In genomic region chr13:58032676-58033440, GRCh38 we compare ENCODE assay signal across 24 cellular contexts.
"Had no signal": no experiment of that assay in that cellular context is flagged by ENCODE, and none has a peak within 500 bp of the region (broad histone marks: within the 10 kb centered on the region; RNA-seq: fewer than 3 reads in every experiment).

No MANE protein-coding gene starts in this region.

- H3K4me3 ChIP-seq: cardiac muscle cell, PC-9 had no signal

- H3K27ac ChIP-seq: brain microvascular endothelial cell, cardiac muscle cell, PC-9 had no signal

- H3K27me3 ChIP-seq: brain microvascular endothelial cell, cardiac muscle cell had no signal

- DNase-seq: activated B cell treated with CpG ODN at 0.5 μM for 24 hours; activated CD4-positive, alpha-beta memory T cell treated with anti-CD3 and anti-CD28 coated beads for 36 hours; activated CD4-positive, alpha-beta T cell treated with anti-CD3 and anti-CD28 coated beads, Interleukin-2, amount 10 ng/mL, durations not matched to agents 7 days and 5 days; activated CD8-positive, alpha-beta memory T cell treated with anti-CD3 and anti-CD28 coated beads, Interleukin-2, amount 50 U/mL, for 4 hours; activated gamma-delta T cell treated with Interleukin-2 at 50 U/mL for 16 hours; activated naive CD4-positive, alpha-beta T cell treated with anti-CD3 and anti-CD28 coated beads, Interleukin-2, amount 10 ng/mL, durations not matched to agents 7 days and 5 days; activated naive CD8-positive, alpha-beta T cell treated with anti-CD3 and anti-CD28 coated beads for 36 hours; activated T-cell treated with anti-CD3 and anti-CD28 coated beads, Interleukin-2, amount 50 U/mL, for 72 hours; brain microvascular endothelial cell; KG1; NCI-H1105 treated with DMSO at 0.1 percent for 48 hours; NCI-H1694 treated with DMSO at 0.1 percent for 48 hours; NCI-H2029 treated with DMSO at 0.1 percent for 48 hours; NCI-H2171 treated with DMSO at 0.1 percent for 48 hours; NCI-H345; NCI-H510A treated with DMSO at 0.1 percent for 48 hours; NCI-H82; PC-9; SHP77 treated with DMSO at 0.1 percent for 48 hours; T-cell; T-helper 2 cell; T1000 had no signal

- H3K36me3 ChIP-seq: brain microvascular endothelial cell, cardiac muscle cell had no signal

- FAIRE-seq: TTC549 had no signal

- ATAC-seq: activated T-cell treated with anti-CD3 and anti-CD28 coated beads, Interleukin-2, amount 50 U/mL, for 72 hours; T-cell had no signal
